In genomic region chr14:33515899-33516298, GRCh38 we compare ENCODE assay signal across 27 cellular contexts.
A peak's percentile ranks its signal among the peaks of the same experiment; 100 is the strongest.
DNase-seq lines count a peak whose midpoint lies in the region; ATAC-seq, FAIRE-seq and TF ChIP-seq lines count a peak whose summit lies in the region.
"Had no signal": no experiment of that assay in that cellular context is flagged by ENCODE, and none has a peak within 500 bp of the region (broad histone marks: within the 10 kb centered on the region; RNA-seq: fewer than 3 reads in every experiment).

No MANE protein-coding gene starts in this region.

- H3K9me1 ChIP-seq in endothelial cell of umbilical vein (replicated peaks; ENCODE audit: control insufficient read depth, extremely low read depth, insufficient read depth, low read length) = no peaks in the 10 kb centered on the region

- intact Hi-C loops in endothelial cell of umbilical vein (cut with micrococcal nuclease) (no loop called here), colonic mucosa (cut with DNase I) (no loop called here)

- dilution Hi-C loops in endothelial cell of umbilical vein (cut with MboI; ENCODE audit: extremely low pct_ligation_motif_present, low sequenced_read_pairs) = no loop called here

- POLR2A ChIA-PET in endothelial cell of umbilical vein (lab: Charles Lee) = no interaction called here

- H3K79me2 ChIP-seq in Karpas-422 (ENCODE audit: low read length) = no peaks in the 10 kb centered on the region
- H3K79me2 ChIP-seq in astrocyte (ENCODE audit: insufficient read depth, low read length) = no peaks in the 10 kb centered on the region
- no peaks in the 10 kb centered on the region for H3K79me2 ChIP-seq in endothelial cell of umbilical vein (ENCODE audit: control insufficient read depth, insufficient read depth, low read length)

- no TSS peak for BruUV-seq in endothelial cell of umbilical vein (replicated peaks; lab: Mats Ljungman, UMichigan)

- H3K4me2 ChIP-seq in Karpas-422 (ENCODE audit: low read depth, low read length, poor library complexity, severe bottlenecking) (peak overlapping the region; percentile 28), astrocyte (ENCODE audit: low read length) (peak overlapping the region; percentile 31), endothelial cell of umbilical vein (ENCODE audit: insufficient read depth, low read length) (no peak overlapping the region)
- H3K4me2 ChIP-seq: BLaER1 had no signal

- no peak for DNase-seq in Karpas-422
- DNase-seq in astrocyte (ENCODE audit: low read depth) = no peak
- no peak for DNase-seq in endothelial cell of umbilical vein (ENCODE audit: low read depth, low spot score)
- no peak for DNase-seq in colonic mucosa
- no peak for DNase-seq in immature natural killer cell
- DNase-seq in NCI-H446 (lab: John Stamatoyannopoulos, UW) = no peak
- DNase-seq: 8988T; ACHN; BE2C; C1 segment of cervical spinal cord; CD4-positive, alpha-beta memory T cell; CD4-positive, CD25-positive, alpha-beta regulatory T cell; CD8-positive, alpha-beta memory T cell; COR-L47; DMS 273 treated with DMSO at 0.1 percent for 48 hours; DMS153; DMS53; DMS79; DND-41; EL; GDM1 had no signal

- H3K9ac ChIP-seq in Karpas-422 (ENCODE audit: low read length) (no peak overlapping the region), astrocyte (ENCODE audit: low read length) (no peak overlapping the region), endothelial cell of umbilical vein (replicated peaks; ENCODE audit: extremely low read depth, insufficient read depth, low read length) (no peak overlapping the region), colonic mucosa (ENCODE audit: low read depth in 2 of 2, low read length in 2 of 2) (no peak overlapping the region)
- H3K9ac ChIP-seq: BLaER1 had no signal

- H3K36me3 Mint-ChIP-seq in astrocyte (ENCODE audit: low read depth, unreplicated experiment) = no peaks in the 10 kb centered on the region
- no peaks in the 10 kb centered on the region for H3K36me3 Mint-ChIP-seq in immature natural killer cell
- H3K36me3 Mint-ChIP-seq: CD14-positive monocyte; CD4-positive, alpha-beta memory T cell; CD4-positive, CD25-positive, alpha-beta regulatory T cell; CD8-positive, alpha-beta memory T cell had no signal

- TF ChIP-seq CTCF in astrocyte (IDR thresholded peaks at IDR 0.05; ENCODE audit: insufficient read depth, low read depth, low read length) (no peak), endothelial cell of umbilical vein (IDR thresholded peaks at IDR 0.05; ENCODE audit: extremely low read depth in 1 of 2, insufficient read depth in 1 of 2, low read depth in 1 of 2, low read length in 2 of 2) (no peak), colonic mucosa (IDR thresholded peaks at IDR 0.05) (no peak)

- peak overlapping the region; percentile 34; the same call in 1 of the 2 replicates for H2AFZ ChIP-seq in Karpas-422 (ENCODE audit: low read length)
- no peak overlapping the region for H2AFZ ChIP-seq in astrocyte (ENCODE audit: low read depth, low read length)
- H2AFZ ChIP-seq in endothelial cell of umbilical vein (ENCODE audit: low read depth, low read length) = no peak overlapping the region

- H3K9me3 ChIP-seq in Karpas-422 (ENCODE audit: low read length) (no peaks in the 10 kb centered on the region), astrocyte (ENCODE audit: insufficient read depth, low read depth, low read length) (no peaks in the 10 kb centered on the region), endothelial cell of umbilical vein (replicated peaks; ENCODE audit: control insufficient read depth, insufficient read depth, low read length) (no peaks in the 10 kb centered on the region), colonic mucosa (no peaks in the 10 kb centered on the region)
- H3K9me3 ChIP-seq: BE2C, BLaER1 had no signal

- H3K9me3 Mint-ChIP-seq in astrocyte (ENCODE audit: unreplicated experiment) (no peaks in the 10 kb centered on the region), immature natural killer cell (peaks cover 0 to 14% (median 0%) of the 10 kb centered on the region in 6 donors)
- H3K9me3 Mint-ChIP-seq: CD14-positive monocyte had no signal

- H3K36me3 ChIP-seq in Karpas-422 (ENCODE audit: insufficient read depth, low read length) (no peaks in the 10 kb centered on the region), astrocyte (ENCODE audit: insufficient read depth, low read length) (no peaks in the 10 kb centered on the region), endothelial cell of umbilical vein (ENCODE audit: control insufficient read depth in 2 of 2, extremely low read depth in 1 of 2, insufficient read depth in 2 of 2, low read length in 2 of 2) (no peaks in the 10 kb centered on the region), colonic mucosa (no peaks in the 10 kb centered on the region)
- H3K36me3 ChIP-seq: BE2C, BLaER1 had no signal

- TF ChIP-seq POLR2A in endothelial cell of umbilical vein (IDR thresholded peaks at IDR 0.05; ENCODE audit: low read depth, low read length) = no peak

- H3K4me1 ChIP-seq in Karpas-422 (ENCODE audit: low read length) (peaks cover 54% of the 10 kb centered on the region), astrocyte (ENCODE audit: insufficient read depth, low read length) (peaks cover 26% of the 10 kb centered on the region), endothelial cell of umbilical vein (ENCODE audit: control insufficient read depth, extremely low read depth, insufficient read depth, low read length) (no peaks in the 10 kb centered on the region), colonic mucosa (no peaks in the 10 kb centered on the region)
- H3K4me1 ChIP-seq: BLaER1 had no signal

- H4K20me1 ChIP-seq in Karpas-422 (ENCODE audit: insufficient read depth, low read depth, low read length) (no peaks in the 10 kb centered on the region), astrocyte (ENCODE audit: insufficient read depth, low read length) (no peaks in the 10 kb centered on the region), endothelial cell of umbilical vein (replicated peaks; ENCODE audit: control insufficient read depth, extremely low read depth, insufficient read depth, low read length) (no peaks in the 10 kb centered on the region)
- H4K20me1 ChIP-seq: BLaER1 had no signal

- H3K27ac Mint-ChIP-seq in astrocyte (ENCODE audit: unreplicated experiment) = no peak overlapping the region
- no peak overlapping the region for H3K27ac Mint-ChIP-seq in immature natural killer cell
- H3K27ac Mint-ChIP-seq: CD14-positive monocyte; CD4-positive, alpha-beta memory T cell; CD4-positive, CD25-positive, alpha-beta regulatory T cell; CD8-positive, alpha-beta memory T cell had no signal

- no peak for ATAC-seq in HG03354 (IDR thresholded peaks at IDR 0.05; ENCODE audit: poor library complexity, severe bottlenecking, unreplicated experiment)

- no peaks in the 10 kb centered on the region for H3K27me3 Mint-ChIP-seq in astrocyte (ENCODE audit: low read depth, unreplicated experiment)
- no peaks in the 10 kb centered on the region for H3K27me3 Mint-ChIP-seq in immature natural killer cell (ENCODE audit: low read depth in 3 of 3)
- H3K27me3 Mint-ChIP-seq: CD4-positive, alpha-beta memory T cell; CD4-positive, CD25-positive, alpha-beta regulatory T cell; CD8-positive, alpha-beta memory T cell had no signal

- CTCF ChIA-PET in endothelial cell of umbilical vein (lab: Charles Lee) = interaction anchor here (0.8 kb wide), 1 partner anchor 160 kb away, joined by 3 read pairs; no protein-coding TSS in a partner anchor

- H3K9me2 ChIP-seq in Karpas-422 (replicated peaks; ENCODE audit: insufficient read depth, low read length) = no peaks in the 10 kb centered on the region

- H3K27ac ChIP-seq in Karpas-422 (ENCODE audit: low read length) (no peak overlapping the region), astrocyte (ENCODE audit: low read depth, low read length) (no peak overlapping the region), endothelial cell of umbilical vein (ENCODE audit: insufficient read depth, low read depth, low read length) (no peak overlapping the region), colonic mucosa (no peak overlapping the region)
- H3K27ac ChIP-seq: BLaER1 had no signal

- H3K4me1 Mint-ChIP-seq in astrocyte (ENCODE audit: low read depth, unreplicated experiment) (peaks cover 15% of the 10 kb centered on the region), immature natural killer cell (no peaks in the 10 kb centered on the region)
- H3K4me1 Mint-ChIP-seq: CD14-positive monocyte; CD4-positive, alpha-beta memory T cell; CD4-positive, CD25-positive, alpha-beta regulatory T cell; CD8-positive, alpha-beta memory T cell had no signal

- no peak overlapping the region for H3K4me3 ChIP-seq in Karpas-422 (ENCODE audit: low read length)
- no peak overlapping the region for H3K4me3 ChIP-seq in astrocyte (ENCODE audit: insufficient read depth, low read depth, low read length)
- no peak overlapping the region for H3K4me3 ChIP-seq in endothelial cell of umbilical vein (replicated peaks in 1 of 3; ENCODE audit: insufficient read depth in 1 of 3, low read depth in 1 of 3, low read length in 3 of 3)
- no peak overlapping the region for H3K4me3 ChIP-seq in colonic mucosa
- H3K4me3 ChIP-seq: BLaER1 had no signal

- H3K4me3 Mint-ChIP-seq in astrocyte (ENCODE audit: unreplicated experiment) = no peak overlapping the region
- no peak overlapping the region for H3K4me3 Mint-ChIP-seq in immature natural killer cell
- H3K4me3 Mint-ChIP-seq: CD14-positive monocyte; CD4-positive, alpha-beta memory T cell; CD4-positive, CD25-positive, alpha-beta regulatory T cell; CD8-positive, alpha-beta memory T cell had no signal

- no peaks in the 10 kb centered on the region for H3K27me3 ChIP-seq in Karpas-422 (ENCODE audit: low read length)
- H3K27me3 ChIP-seq in astrocyte (ENCODE audit: insufficient read depth, low read length) = no peaks in the 10 kb centered on the region
- no peaks in the 10 kb centered on the region for H3K27me3 ChIP-seq in endothelial cell of umbilical vein (ENCODE audit: control insufficient read depth in 2 of 2, insufficient read depth in 2 of 2, low read length in 2 of 2)
- H3K27me3 ChIP-seq in colonic mucosa = no peaks in the 10 kb centered on the region
- H3K27me3 ChIP-seq: BLaER1 had no signal

- FAIRE-seq in astrocyte (lab: Jason Lieb, UNC) (no peak), endothelial cell of umbilical vein (lab: Jason Lieb, UNC) (peak; percentile 44)
- FAIRE-seq: A204.1, GM12891, GM19239 had no signal

TF ChIP-seq in endothelial cell of umbilical vein, 7 proteins besides CTCF, POLR2A, EP300 and RAD21:
- TF ChIP-seq GATA2 (IDR thresholded peaks at IDR 0.05; ENCODE audit: insufficient read depth, insufficient read length, low read depth, low read length) = no peak
- TF ChIP-seq FOS (IDR thresholded peaks at IDR 0.05; ENCODE audit: borderline replicate concordance, insufficient read depth, low read length) = no peak
- TF ChIP-seq, protein P1, sequence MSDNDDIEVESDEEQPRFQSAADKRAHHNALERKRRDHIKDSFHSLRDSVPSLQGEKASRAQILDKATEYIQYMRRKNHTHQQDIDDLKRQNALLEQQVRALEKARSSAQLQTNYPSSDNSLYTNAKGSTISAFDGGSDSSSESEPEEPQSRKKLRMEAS (IDR thresholded peaks at IDR 0.05; ENCODE audit: insufficient read depth, insufficient read length) = no peak
- TF ChIP-seq EZH2 (IDR thresholded peaks at IDR 0.05; ENCODE audit: borderline replicate concordance, low read depth, low read length, severe bottlenecking) = no peak
- TF ChIP-seq JUN (IDR thresholded peaks at IDR 0.05; ENCODE audit: borderline replicate concordance, insufficient read depth, insufficient read length, low read depth) = no peak
- TF ChIP-seq POLR2AphosphoS5 (IDR thresholded peaks at IDR 0.05; ENCODE audit: insufficient read depth, low read depth, low read length) = no peak
- TF ChIP-seq MYC (IDR thresholded peaks at IDR 0.05; ENCODE audit: low read depth, low read length) = no peak
